Comparison of ENCODE assay signal across 1 cellular context in the genomic region with DNA sequence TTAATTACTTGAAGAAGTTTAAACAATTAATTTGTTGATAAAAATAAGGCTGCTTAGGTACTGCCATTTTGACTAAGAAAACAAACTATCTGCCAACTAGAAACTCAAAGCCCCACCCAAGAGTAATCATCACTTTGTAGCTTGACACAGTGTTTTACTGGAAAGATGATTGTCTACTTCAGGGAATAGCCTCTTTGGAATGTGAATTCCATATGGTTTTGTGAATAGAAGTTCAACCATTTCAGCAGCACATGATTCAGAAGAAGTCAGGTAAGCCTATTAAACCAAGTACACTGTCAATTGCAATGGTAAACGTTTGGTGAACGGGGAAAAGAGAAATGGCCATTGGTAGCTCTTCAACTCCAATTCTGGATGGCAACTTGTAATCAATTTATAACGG.
TF ChIP-seq lines count a peak whose summit lies in the region.

No MANE protein-coding gene starts in this region.

TF ChIP-seq in GM23338, 12 proteins besides CTCF, POLR2A, EP300 and RAD21 (continued from another document):
- TF ChIP-seq, protein P1, sequence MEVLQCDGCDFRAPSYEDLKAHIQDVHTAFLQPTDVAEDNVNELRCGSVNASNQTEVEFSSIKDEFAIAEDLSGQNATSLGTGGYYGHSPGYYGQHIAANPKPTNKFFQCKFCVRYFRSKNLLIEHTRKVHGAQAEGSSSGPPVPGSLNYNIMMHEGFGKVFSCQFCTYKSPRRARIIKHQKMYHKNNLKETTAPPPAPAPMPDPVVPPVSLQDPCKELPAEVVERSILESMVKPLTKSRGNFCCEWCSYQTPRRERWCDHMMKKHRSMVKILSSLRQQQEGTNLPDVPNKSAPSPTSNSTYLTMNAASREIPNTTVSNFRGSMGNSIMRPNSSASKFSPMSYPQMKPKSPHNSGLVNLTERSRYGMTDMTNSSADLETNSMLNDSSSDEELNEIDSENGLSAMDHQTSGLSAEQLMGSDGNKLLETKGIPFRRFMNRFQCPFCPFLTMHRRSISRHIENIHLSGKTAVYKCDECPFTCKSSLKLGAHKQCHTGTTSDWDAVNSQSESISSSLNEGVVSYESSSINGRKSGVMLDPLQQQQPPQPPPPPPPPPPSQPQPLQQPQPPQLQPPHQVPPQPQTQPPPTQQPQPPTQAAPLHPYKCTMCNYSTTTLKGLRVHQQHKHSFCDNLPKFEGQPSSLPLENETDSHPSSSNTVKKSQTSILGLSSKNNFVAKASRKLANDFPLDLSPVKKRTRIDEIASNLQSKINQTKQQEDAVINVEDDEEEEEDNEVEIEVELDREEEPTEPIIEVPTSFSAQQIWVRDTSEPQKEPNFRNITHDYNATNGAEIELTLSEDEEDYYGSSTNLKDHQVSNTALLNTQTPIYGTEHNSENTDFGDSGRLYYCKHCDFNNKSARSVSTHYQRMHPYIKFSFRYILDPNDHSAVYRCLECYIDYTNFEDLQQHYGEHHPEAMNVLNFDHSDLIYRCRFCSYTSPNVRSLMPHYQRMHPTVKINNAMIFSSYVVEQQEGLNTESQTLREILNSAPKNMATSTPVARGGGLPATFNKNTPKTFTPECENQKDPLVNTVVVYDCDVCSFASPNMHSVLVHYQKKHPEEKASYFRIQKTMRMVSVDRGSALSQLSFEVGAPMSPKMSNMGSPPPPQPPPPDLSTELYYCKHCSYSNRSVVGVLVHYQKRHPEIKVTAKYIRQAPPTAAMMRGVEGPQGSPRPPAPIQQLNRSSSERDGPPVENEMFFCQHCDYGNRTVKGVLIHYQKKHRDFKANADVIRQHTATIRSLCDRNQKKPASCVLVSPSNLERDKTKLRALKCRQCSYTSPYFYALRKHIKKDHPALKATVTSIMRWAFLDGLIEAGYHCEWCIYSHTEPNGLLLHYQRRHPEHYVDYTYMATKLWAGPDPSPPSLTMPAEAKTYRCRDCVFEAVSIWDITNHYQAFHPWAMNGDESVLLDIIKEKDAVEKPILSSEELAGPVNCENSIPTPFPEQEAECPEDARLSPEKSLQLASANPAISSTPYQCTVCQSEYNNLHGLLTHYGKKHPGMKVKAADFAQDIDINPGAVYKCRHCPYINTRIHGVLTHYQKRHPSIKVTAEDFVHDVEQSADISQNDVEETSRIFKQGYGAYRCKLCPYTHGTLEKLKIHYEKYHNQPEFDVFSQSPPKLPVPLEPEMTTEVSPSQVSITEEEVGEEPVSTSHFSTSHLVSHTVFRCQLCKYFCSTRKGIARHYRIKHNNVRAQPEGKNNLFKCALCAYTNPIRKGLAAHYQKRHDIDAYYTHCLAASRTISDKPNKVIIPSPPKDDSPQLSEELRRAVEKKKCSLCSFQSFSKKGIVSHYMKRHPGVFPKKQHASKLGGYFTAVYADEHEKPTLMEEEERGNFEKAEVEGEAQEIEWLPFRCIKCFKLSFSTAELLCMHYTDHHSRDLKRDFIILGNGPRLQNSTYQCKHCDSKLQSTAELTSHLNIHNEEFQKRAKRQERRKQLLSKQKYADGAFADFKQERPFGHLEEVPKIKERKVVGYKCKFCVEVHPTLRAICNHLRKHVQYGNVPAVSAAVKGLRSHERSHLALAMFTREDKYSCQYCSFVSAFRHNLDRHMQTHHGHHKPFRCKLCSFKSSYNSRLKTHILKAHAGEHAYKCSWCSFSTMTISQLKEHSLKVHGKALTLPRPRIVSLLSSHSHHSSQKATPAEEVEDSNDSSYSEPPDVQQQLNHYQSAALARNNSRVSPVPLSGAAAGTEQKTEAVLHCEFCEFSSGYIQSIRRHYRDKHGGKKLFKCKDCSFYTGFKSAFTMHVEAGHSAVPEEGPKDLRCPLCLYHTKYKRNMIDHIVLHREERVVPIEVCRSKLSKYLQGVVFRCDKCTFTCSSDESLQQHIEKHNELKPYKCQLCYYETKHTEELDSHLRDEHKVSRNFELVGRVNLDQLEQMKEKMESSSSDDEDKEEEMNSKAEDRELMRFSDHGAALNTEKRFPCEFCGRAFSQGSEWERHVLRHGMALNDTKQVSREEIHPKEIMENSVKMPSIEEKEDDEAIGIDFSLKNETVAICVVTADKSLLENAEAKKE (CRISPR knock-in tag; IDR thresholded peaks at IDR 0.05) = no peak
- TF ChIP-seq, protein P2, sequence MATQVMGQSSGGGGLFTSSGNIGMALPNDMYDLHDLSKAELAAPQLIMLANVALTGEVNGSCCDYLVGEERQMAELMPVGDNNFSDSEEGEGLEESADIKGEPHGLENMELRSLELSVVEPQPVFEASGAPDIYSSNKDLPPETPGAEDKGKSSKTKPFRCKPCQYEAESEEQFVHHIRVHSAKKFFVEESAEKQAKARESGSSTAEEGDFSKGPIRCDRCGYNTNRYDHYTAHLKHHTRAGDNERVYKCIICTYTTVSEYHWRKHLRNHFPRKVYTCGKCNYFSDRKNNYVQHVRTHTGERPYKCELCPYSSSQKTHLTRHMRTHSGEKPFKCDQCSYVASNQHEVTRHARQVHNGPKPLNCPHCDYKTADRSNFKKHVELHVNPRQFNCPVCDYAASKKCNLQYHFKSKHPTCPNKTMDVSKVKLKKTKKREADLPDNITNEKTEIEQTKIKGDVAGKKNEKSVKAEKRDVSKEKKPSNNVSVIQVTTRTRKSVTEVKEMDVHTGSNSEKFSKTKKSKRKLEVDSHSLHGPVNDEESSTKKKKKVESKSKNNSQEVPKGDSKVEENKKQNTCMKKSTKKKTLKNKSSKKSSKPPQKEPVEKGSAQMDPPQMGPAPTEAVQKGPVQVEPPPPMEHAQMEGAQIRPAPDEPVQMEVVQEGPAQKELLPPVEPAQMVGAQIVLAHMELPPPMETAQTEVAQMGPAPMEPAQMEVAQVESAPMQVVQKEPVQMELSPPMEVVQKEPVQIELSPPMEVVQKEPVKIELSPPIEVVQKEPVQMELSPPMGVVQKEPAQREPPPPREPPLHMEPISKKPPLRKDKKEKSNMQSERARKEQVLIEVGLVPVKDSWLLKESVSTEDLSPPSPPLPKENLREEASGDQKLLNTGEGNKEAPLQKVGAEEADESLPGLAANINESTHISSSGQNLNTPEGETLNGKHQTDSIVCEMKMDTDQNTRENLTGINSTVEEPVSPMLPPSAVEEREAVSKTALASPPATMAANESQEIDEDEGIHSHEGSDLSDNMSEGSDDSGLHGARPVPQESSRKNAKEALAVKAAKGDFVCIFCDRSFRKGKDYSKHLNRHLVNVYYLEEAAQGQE (IDR thresholded peaks at IDR 0.05; ENCODE audit: unreplicated experiment) = no peak
- no peak for TF ChIP-seq STAT1 (IDR thresholded peaks at IDR 0.05; ENCODE audit: unreplicated experiment)
